Comparison of ENCODE assay signal across 20 cellular contexts in genomic region chr20:23139524-23139923, GRCh38. TPM values are rescaled to one million over a fixed set of nuclear protein-coding genes. Genes with fewer than 3 reads are reported as not detected.
DNase-seq lines count a peak whose midpoint lies in the region; ATAC-seq, FAIRE-seq and TF ChIP-seq lines count a peak whose summit lies in the region.
"Had no signal": no experiment of that assay in that cellular context is flagged by ENCODE, and none has a peak within 500 bp of the region (broad histone marks: within the 10 kb centered on the region; RNA-seq: fewer than 3 reads in every experiment).

No MANE protein-coding gene starts in this region.

- peak overlapping the region; percentile 54 for H3K27ac ChIP-seq in psoas muscle
- H3K27ac ChIP-seq: brain microvascular endothelial cell had no signal

- 69 to 82% (median 76%) methylated on average over 8 of the region's 8 CpGs for WGBS in psoas muscle, 3 donors

- ATAC-seq in psoas muscle (no peak), GM18873 (IDR thresholded peaks at IDR 0.05; ENCODE audit: low FRiP score, unreplicated experiment) (no peak)
- ATAC-seq: PC-3; stimulated activated naive B cell treated with anti-CD40 and anti-IgM and Interleukin-4, amounts not matched to agents 10 μg/mL and 1 μg/mL and 100 μg/mL, for 72 hours; T-cell had no signal

- H3K4me3 ChIP-seq in bronchial epithelial cell (ENCODE audit: low read depth, low read length) (no peak overlapping the region), psoas muscle (no peak overlapping the region)
- H3K4me3 ChIP-seq: HAP-1, skin epidermis had no signal

- H3K4me1 ChIP-seq in psoas muscle, result peaks cover 67% of the 10 kb centered on the region
- H3K4me1 ChIP-seq: HAP-1 had no signal

- intact Hi-C loops in psoas muscle (cut with DNase I), result loop anchor here in 1 of 2 donors (5.0 kb wide), 1 partner anchor 273 kb away; no protein-coding TSS in a partner anchor

- DNase-seq in NCI-H1417 (lab: John Stamatoyannopoulos, UW) (peak; percentile 23 to 95 (median 86)), NCI-H1417 treated with DMSO at 0.1 percent for 48 hours (lab: John Stamatoyannopoulos, UW) (no peak), NCI-H345 (lab: John Stamatoyannopoulos, UW) (peak; percentile 89), bronchial epithelial cell (ENCODE audit: low read depth) (peak; percentile 96), psoas muscle (peak in 1 of 2 donors; percentile 20), D721Med (ENCODE audit: insufficient read length, low spot score) (no peak), OCI-M2 (lab: John Stamatoyannopoulos, UW; ENCODE audit: unreplicated experiment) (no peak)
- DNase-seq: activated CD4-positive, CD25-positive, alpha-beta regulatory T cell; activated CD8-positive, alpha-beta memory T cell treated with anti-CD3 and anti-CD28 coated beads, Interleukin-2, amount 50 U/mL, for 48 hours; activated naive CD4-positive, alpha-beta T cell treated with anti-CD3 and anti-CD28 coated beads, Interleukin-2, amount 50 U/mL, for 16 hours; brain microvascular endothelial cell; effector memory CD4-positive, alpha-beta T cell; KG1; NCI-H2081 treated with DMSO at 0.1 percent for 48 hours; PC-3; stimulated activated naive B cell treated with anti-CD40 and anti-IgM and Interleukin-4, amounts not matched to agents 10 μg/mL and 1 μg/mL and 100 μg/mL, for 72 hours; T-cell had no signal

- H3K36me3 ChIP-seq in bronchial epithelial cell (ENCODE audit: control insufficient read depth, insufficient read depth, low read length) (no peaks in the 10 kb centered on the region), psoas muscle (ENCODE audit: insufficient read depth in 1 of 2, low read depth in 1 of 2) (no peaks in the 10 kb centered on the region)
- H3K36me3 ChIP-seq: brain microvascular endothelial cell, HAP-1 had no signal

- FAIRE-seq in bronchial epithelial cell (lab: Jason Lieb, UNC) (peak; percentile 80), D721Med (lab: Jason Lieb, UNC) (no peak)

- TF ChIP-seq CTCF in bronchial epithelial cell (IDR thresholded peaks at IDR 0.05; ENCODE audit: insufficient read depth, low read length, severe bottlenecking), result no peak
- no peak for TF ChIP-seq CTCF in psoas muscle (IDR thresholded peaks at IDR 0.05)
- TF ChIP-seq CTCF in D721Med (IDR thresholded peaks at IDR 0.05; ENCODE audit: insufficient read depth, missing control alignments), result no peak

- H3K9me3 ChIP-seq in psoas muscle, result no peaks in the 10 kb centered on the region
- H3K9me3 ChIP-seq: HAP-1 had no signal

- H3K27me3 ChIP-seq in bronchial epithelial cell (ENCODE audit: control insufficient read depth, insufficient read depth, low read length), result no peaks in the 10 kb centered on the region
- no peaks in the 10 kb centered on the region for H3K27me3 ChIP-seq in psoas muscle (ENCODE audit: insufficient read depth in 3 of 3, low read length in 2 of 3)
- H3K27me3 ChIP-seq: brain microvascular endothelial cell had no signal

RNA-seq across cellular contexts. Expression of gene CD93, which starts 53.4 kb away (rescaled TPM):
- under 0.01 and 0.13 TPM in 2 replicates for total RNA-seq in bronchial epithelial cell
- total RNA-seq in psoas muscle, result 10 to 100 TPM; 17.6 to 35.7 (median 34.6) TPM
- 10 to 100 TPM in 1 of 3 donors, 1 to 10 TPM in 2; 7.7 to 15.5 (median 9.5) TPM for polyA plus RNA-seq in psoas muscle
- total RNA-seq: PC-3 had no signal

Comparison
In these comparisons a context has a peak if more than half of its experiments do, and no peak if none do; other contexts are left out.
1. DNase-seq: peak in NCI-H1417 (3 of 3), NCI-H345 (single experiment) and bronchial epithelial cell (single experiment); none in NCI-H1417 treated with DMSO at 0.1 percent for 48 hours (single experiment), D721Med (single experiment) and OCI-M2 (single experiment).
2. RNA of gene CD93, which starts 53.4 kb away (total RNA-seq): 17.6 to 35.7 TPM in psoas muscle; under 0.01 to 0.13 TPM in bronchial epithelial cell; every median in the first group is over 10 times any median in the second.